In genomic region chr1:241677171-241677570, GRCh38 we compare ENCODE assay signal across 10 cellular contexts. TPM values are rescaled to one million over a fixed set of nuclear protein-coding genes. Genes with fewer than 3 reads are reported as not detected.
A peak's percentile ranks its signal among the peaks of the same experiment; 100 is the strongest.
DNase-seq lines count a peak whose midpoint lies in the region; ATAC-seq and TF ChIP-seq lines count a peak whose summit lies in the region.
"Had no signal": no experiment of that assay in that cellular context is flagged by ENCODE, and none has a peak within 500 bp of the region (broad histone marks: within the 10 kb centered on the region; RNA-seq: fewer than 3 reads in every experiment).

No MANE protein-coding gene starts in this region.

- peaks cover 10% of the 10 kb centered on the region for H3K9me3 Mint-ChIP-seq in mesothelial cell of epicardium

- peaks cover 33% of the 10 kb centered on the region for H3K27me3 Mint-ChIP-seq in mesothelial cell of epicardium (ENCODE audit: low read depth)

- H3K9ac ChIP-seq in duodenal mucosa (ENCODE audit: low read depth in 1 of 2, low read length in 2 of 2) = no peak overlapping the region

- DNase-seq in mesothelial cell of epicardium (ENCODE audit: low spot score in 2 of 2, unreplicated experiment in 2 of 2) = no peak
- no peak for DNase-seq in activated effector memory CD4-positive, alpha-beta T cell treated with Interleukin-2 at 50 U/mL for 16 hours
- no peak for DNase-seq in occipital lobe (lab: John Stamatoyannopoulos, UW)
- no peak for DNase-seq in iPS-NIHi7 (ENCODE audit: extremely low spot score)
- DNase-seq: activated effector memory CD4-positive, alpha-beta T cell treated with anti-CD3 and anti-CD28 coated beads, Interleukin-2, amount 50 U/mL, for 16 hours; NCI-H510A treated with DMSO at 0.1 percent for 48 hours had no signal

- H3K4me3 Mint-ChIP-seq in mesothelial cell of epicardium = no peak overlapping the region

- no peak for TF ChIP-seq CTCF in mesothelial cell of epicardium (IDR thresholded peaks at IDR 0.05; ENCODE audit: unreplicated experiment)

- H3K27ac ChIP-seq in duodenal mucosa (ENCODE audit: low read depth, low read length) = peak overlapping the region; percentile 14

- peak overlapping the region; percentile 42 to 46 for H3K4me3 ChIP-seq in duodenal mucosa (ENCODE audit: low read depth in 1 of 2, low read length in 2 of 2)

- H3K27ac Mint-ChIP-seq in mesothelial cell of epicardium = no peak overlapping the region

- no peaks in the 10 kb centered on the region for H3K27me3 ChIP-seq in duodenal mucosa (ENCODE audit: control insufficient read depth in 1 of 2, insufficient read depth in 2 of 2, low read length in 2 of 2)

- H3K36me3 Mint-ChIP-seq in mesothelial cell of epicardium = no peaks in the 10 kb centered on the region

- ATAC-seq in GM18519 (IDR thresholded peaks at IDR 0.05; ENCODE audit: low FRiP score, unreplicated experiment) (peak; percentile 85), GM21515 (IDR thresholded peaks at IDR 0.05; ENCODE audit: unreplicated experiment) (peak; percentile 93), HG03442 (IDR thresholded peaks at IDR 0.05; ENCODE audit: unreplicated experiment) (peak; percentile 98)

- no peaks in the 10 kb centered on the region for H3K4me1 Mint-ChIP-seq in mesothelial cell of epicardium

- no peaks in the 10 kb centered on the region for H3K36me3 ChIP-seq in duodenal mucosa (ENCODE audit: control insufficient read depth in 1 of 2, insufficient read depth in 2 of 2, low read length in 2 of 2)

- H3K4me1 ChIP-seq in duodenal mucosa (ENCODE audit: control insufficient read depth in 1 of 2, insufficient read depth in 2 of 2, low read length in 2 of 2) = no peaks in the 10 kb centered on the region

- H3K9me3 ChIP-seq in duodenal mucosa (ENCODE audit: control insufficient read depth in 1 of 2, low read length in 2 of 2) = no peaks in the 10 kb centered on the region

RNA-seq across cellular contexts. Expression of gene WDR64, which starts 25.1 kb away (rescaled TPM):
- total RNA-seq in mesothelial cell of epicardium = 0.47 TPM in 1 of 3 replicates, not detected in the others
- total RNA-seq in occipital lobe = not detected

RNA-seq across cellular contexts. Expression of gene CHML, which starts 37.0 kb away (rescaled TPM):
- total RNA-seq in mesothelial cell of epicardium (21.2 to 21.6 TPM (median 21.3 TPM) in 3 replicates), occipital lobe (69.6 TPM)

RNA-seq across cellular contexts. Expression of gene OPN3, which starts 37.0 kb away (rescaled TPM):
- total RNA-seq in mesothelial cell of epicardium (14.4 to 15.1 TPM (median 14.6 TPM) in 3 replicates), occipital lobe (9.5 TPM)
